10 cellular contexts compared by ENCODE assay signal in genomic region chr1:38728176-38728908, GRCh38.
DNase-seq lines count a peak whose midpoint lies in the region; ATAC-seq, FAIRE-seq and TF ChIP-seq lines count a peak whose summit lies in the region.
"Had no signal": no experiment of that assay in that cellular context is flagged by ENCODE, and none has a peak within 500 bp of the region (broad histone marks: within the 10 kb centered on the region; RNA-seq: fewer than 3 reads in every experiment).

No MANE protein-coding gene starts in this region.

- DNase-seq in NCI-H2029 (lab: John Stamatoyannopoulos, UW) (peak; percentile 24), NCI-H2029 treated with DMSO at 0.1 percent for 48 hours (lab: John Stamatoyannopoulos, UW) (no peak), cardiac fibroblast (ENCODE audit: low read depth in 2 of 2) (peak; percentile 78 to 97), islet precursor cell (peak; percentile 74), tibial artery (peak; percentile 33 to 78), D721Med (ENCODE audit: insufficient read length, low spot score) (no peak), OCI-LY7 (ENCODE audit: low spot score) (no peak)
- DNase-seq in naive thymus-derived CD4-positive, alpha-beta T cell, result no peak

- no peak overlapping the region for H2AFZ ChIP-seq in OCI-LY7 (ENCODE audit: low read length)

- H3K4me1 ChIP-seq in tibial artery, result peaks cover 0 to 17% (median 13%) of the 10 kb centered on the region in 4 donors
- H3K4me1 ChIP-seq in naive thymus-derived CD4-positive, alpha-beta T cell (ENCODE audit: control insufficient read depth in 2 of 2, insufficient read depth in 2 of 2, low read length in 2 of 2), result no peaks in the 10 kb centered on the region
- no peaks in the 10 kb centered on the region for H3K4me1 ChIP-seq in OCI-LY7 (ENCODE audit: insufficient read depth, low read length, poor library complexity, severe bottlenecking)
- H3K4me1 ChIP-seq: A549 had no signal

- H3K27me3 Mint-ChIP-seq in naive thymus-derived CD4-positive, alpha-beta T cell, result peaks cover 64 to 84% (median 70%) of the 10 kb centered on the region in 5 donors

- H3K36me3 ChIP-seq in tibial artery (no peaks in the 10 kb centered on the region), OCI-LY7 (ENCODE audit: insufficient read depth, low read length) (no peaks in the 10 kb centered on the region)
- H3K36me3 ChIP-seq in naive thymus-derived CD4-positive, alpha-beta T cell (ENCODE audit: control insufficient read depth in 2 of 3, insufficient read depth in 3 of 3, low read length in 3 of 3), result no peaks in the 10 kb centered on the region
- H3K36me3 ChIP-seq: esophagus muscularis mucosa had no signal

- H3K27ac Mint-ChIP-seq in naive thymus-derived CD4-positive, alpha-beta T cell, result no peak overlapping the region

- H3K4me3 Mint-ChIP-seq in naive thymus-derived CD4-positive, alpha-beta T cell, result no peak overlapping the region

- no peak for ATAC-seq in naive thymus-derived CD4-positive, alpha-beta T cell
- ATAC-seq: A549 had no signal

- CTCF ChIA-PET in naive thymus-derived CD4-positive, alpha-beta T cell (lab: Charles Lee), result no interaction called here
- CTCF ChIA-PET in OCI-LY7 (lab: Charles Lee; ENCODE audit: unreplicated experiment), result no interaction called here

- no TSS peak for BruUV-seq in OCI-LY7 (replicated peaks; lab: Mats Ljungman, UMichigan)

- no peaks in the 10 kb centered on the region for H3K36me3 Mint-ChIP-seq in naive thymus-derived CD4-positive, alpha-beta T cell

- no peak overlapping the region for H3K4me3 ChIP-seq in cardiac fibroblast (replicated peaks in 1 of 2; ENCODE audit: low read depth in 2 of 2, low read length in 2 of 2)
- H3K4me3 ChIP-seq in tibial artery, result peak overlapping the region in 1 of 2 donors; percentile 5
- no peak overlapping the region for H3K4me3 ChIP-seq in naive thymus-derived CD4-positive, alpha-beta T cell (ENCODE audit: low read length)
- no peak overlapping the region for H3K4me3 ChIP-seq in OCI-LY7 (ENCODE audit: low read depth, low read length, poor library complexity, severe bottlenecking)
- H3K4me3 ChIP-seq: A549, esophagus muscularis mucosa had no signal

- POLR2A ChIA-PET in naive thymus-derived CD4-positive, alpha-beta T cell (lab: Charles Lee), result no interaction called here
- POLR2A ChIA-PET in OCI-LY7 (lab: Charles Lee), result no interaction called here

- no peaks in the 10 kb centered on the region for H4K20me1 ChIP-seq in OCI-LY7 (ENCODE audit: insufficient read depth, low read length)

- H3K9me3 ChIP-seq in tibial artery, result no peaks in the 10 kb centered on the region
- H3K9me3 ChIP-seq in naive thymus-derived CD4-positive, alpha-beta T cell (ENCODE audit: control insufficient read depth in 2 of 3, low read length in 3 of 3), result no peaks in the 10 kb centered on the region
- H3K9me3 ChIP-seq in OCI-LY7 (ENCODE audit: low read length), result no peaks in the 10 kb centered on the region
- H3K9me3 ChIP-seq: A549, esophagus muscularis mucosa had no signal

- H3K4me1 Mint-ChIP-seq in naive thymus-derived CD4-positive, alpha-beta T cell, result peaks cover 0 to 4% (median 0%) of the 10 kb centered on the region in 7 donors

- peaks cover 0 to 5% (median 0%) of the 10 kb centered on the region in 11 donors for H3K9me3 Mint-ChIP-seq in naive thymus-derived CD4-positive, alpha-beta T cell

- intact Hi-C loops in tibial artery (cut with DNase I; ENCODE audit: low total_unique reads) (no loop called here), OCI-LY7 (cut with micrococcal nuclease; ENCODE audit: unreplicated experiment) (no loop called here)
- intact Hi-C loops in naive thymus-derived CD4-positive, alpha-beta T cell (cut with micrococcal nuclease), result no loop called here

- TF ChIP-seq CTCF in cardiac fibroblast (IDR thresholded peaks at IDR 0.05; ENCODE audit: low read depth, low read length) (no peak), tibial artery (IDR thresholded peaks at IDR 0.05) (no peak), D721Med (IDR thresholded peaks at IDR 0.05; ENCODE audit: insufficient read depth, missing control alignments) (no peak), OCI-LY7 (conservative IDR thresholded peaks at IDR 0.05; ENCODE audit: low read length) (no peak)

- no peaks in the 10 kb centered on the region for H3K79me2 ChIP-seq in OCI-LY7 (ENCODE audit: insufficient read depth, low read depth, low read length)

- H3K4me2 ChIP-seq in OCI-LY7 (ENCODE audit: low read length), result no peak overlapping the region
- H3K4me2 ChIP-seq: A549 had no signal

- H3K27ac ChIP-seq in tibial artery (peak overlapping the region; percentile 1 to 38), OCI-LY7 (ENCODE audit: low read depth, low read length, poor library complexity, severe bottlenecking) (no peak overlapping the region)
- H3K27ac ChIP-seq in naive thymus-derived CD4-positive, alpha-beta T cell (ENCODE audit: low read depth, low read length), result no peak overlapping the region
- H3K27ac ChIP-seq: A549, esophagus muscularis mucosa had no signal

- H3K27me3 ChIP-seq in tibial artery, result peaks cover 0 to 6% of the 10 kb centered on the region in 2 donors
- H3K27me3 ChIP-seq in naive thymus-derived CD4-positive, alpha-beta T cell (ENCODE audit: control insufficient read depth in 2 of 2, insufficient read depth in 2 of 2, low read length in 2 of 2), result peaks cover 0 to 7% of the 10 kb centered on the region in 2 donors

- FAIRE-seq in D721Med (lab: Jason Lieb, UNC), result no peak
- FAIRE-seq: A549 had no signal

- H3K9me2 ChIP-seq in OCI-LY7 (ENCODE audit: insufficient read depth, low read length), result no peaks in the 10 kb centered on the region

Comparison
In these comparisons a context has a peak if more than half of its experiments do, and no peak if none do; other contexts are left out.
1. DNase-seq: peak in NCI-H2029 (single experiment), cardiac fibroblast (2 of 2), islet precursor cell (single experiment) and tibial artery (2 of 2); none in NCI-H2029 treated with DMSO at 0.1 percent for 48 hours (single experiment), D721Med (single experiment), naive thymus-derived CD4-positive, alpha-beta T cell (0 of 9) and OCI-LY7 (single experiment).
2. H3K27ac ChIP-seq: peak in tibial artery (2 of 2); none in naive thymus-derived CD4-positive, alpha-beta T cell (single experiment) and OCI-LY7 (single experiment).